Comparison of ENCODE assay signal across 9 cellular contexts in the genomic region with DNA sequence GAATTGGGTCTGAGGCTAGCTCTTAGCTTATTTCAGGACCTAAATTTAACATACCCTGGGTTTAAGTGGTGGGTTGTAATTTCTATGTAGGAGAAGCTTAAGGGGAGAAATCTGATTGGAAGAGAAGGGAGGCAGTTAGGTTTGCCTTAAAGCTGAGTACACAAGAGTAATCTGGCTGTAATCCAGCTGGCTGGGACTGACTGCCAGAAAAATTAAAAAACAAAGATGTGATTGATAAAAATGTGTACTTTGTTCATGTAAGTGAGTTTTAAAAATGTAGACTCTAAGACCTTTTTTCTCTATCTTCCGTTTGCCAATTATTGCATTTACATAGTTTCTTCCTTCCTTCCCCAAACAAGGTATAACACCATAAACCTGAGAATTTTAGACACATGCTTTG. TPM values are rescaled to one million over a fixed set of nuclear protein-coding genes. Genes with fewer than 3 reads are reported as not detected.
DNase-seq lines count a peak whose midpoint lies in the region; ATAC-seq and TF ChIP-seq lines count a peak whose summit lies in the region.
"Had no signal": no experiment of that assay in that cellular context is flagged by ENCODE, and none has a peak within 500 bp of the region (broad histone marks: within the 10 kb centered on the region; RNA-seq: fewer than 3 reads in every experiment).

No MANE protein-coding gene starts in this region.

- peak; percentile 58 for DNase-seq in NCI-H1436 (lab: John Stamatoyannopoulos, UW)
- DNase-seq in body of pancreas: peak; percentile 74 to 87 (median 82)
- peak; percentile 56 for DNase-seq in retinal pigment epithelial cell (ENCODE audit: low read depth)
- no peak for DNase-seq in inferior parietal cortex (ENCODE audit: extremely low spot score)
- DNase-seq in NCI-H526 treated with DMSO at 0.1 percent for 48 hours (lab: John Stamatoyannopoulos, UW): no peak
- DNase-seq in stimulated activated CD4-positive, alpha-beta T cell treated with anti-CD3 and anti-CD28 coated beads, Interleukin-4, amount 100 ng/mL, for 24 hours: no peak
- DNase-seq: activated gamma-delta T cell treated with Interleukin-2 at 50 U/mL for 16 hours had no signal

- 0 to 6% methylated on average over 1 of the region's 1 CpG for WGBS in body of pancreas, 2 donors

- H3K4me1 ChIP-seq in body of pancreas: peaks cover 35% of the 10 kb centered on the region
- H3K4me1 ChIP-seq: SJSA1 had no signal

- peak overlapping the region; percentile 62 to 90 (median 77) for H3K27ac ChIP-seq in body of pancreas
- H3K27ac ChIP-seq: neutrophil, SJSA1 had no signal

- no peaks in the 10 kb centered on the region for H3K27me3 ChIP-seq in body of pancreas
- H3K27me3 ChIP-seq: neutrophil, SJSA1 had no signal

- TF ChIP-seq CTCF in body of pancreas (IDR thresholded peaks at IDR 0.05) (no peak), retinal pigment epithelial cell (conservative IDR thresholded peaks at IDR 0.05; ENCODE audit: low read depth, low read length) (no peak)

- H3K36me3 ChIP-seq in body of pancreas (replicated peaks in 1 of 2; ENCODE audit: insufficient read depth in 1 of 2, low read depth in 2 of 2): no peaks in the 10 kb centered on the region
- H3K36me3 ChIP-seq: neutrophil, SJSA1 had no signal

- H3K9me3 ChIP-seq in body of pancreas: no peaks in the 10 kb centered on the region
- H3K9me3 ChIP-seq: neutrophil, SJSA1 had no signal

- intact Hi-C loops in body of pancreas (cut with DNase I): no loop called here

- H3K4me3 ChIP-seq in body of pancreas: no peak overlapping the region
- H3K4me3 ChIP-seq in retinal pigment epithelial cell (ENCODE audit: low read length): no peak overlapping the region
- H3K4me3 ChIP-seq: SJSA1 had no signal

- no peak for TF ChIP-seq POLR2A in body of pancreas (IDR thresholded peaks at IDR 0.05)

- ATAC-seq in body of pancreas: peak; percentile 87

RNA-seq across cellular contexts. Expression of a gene that starts 17.4 kb away (rescaled TPM):
- not detected for total RNA-seq in body of pancreas
- total RNA-seq: SJSA1 had no signal

RNA-seq across cellular contexts. Expression of a gene that starts 19.9 kb away (rescaled TPM):
- 10 to 100 TPM in 1 of 2 donors, 1 to 10 TPM in 1; 5.4 to 20.1 TPM for total RNA-seq in body of pancreas

RNA-seq across cellular contexts. Expression of a gene that starts 22.4 kb away (rescaled TPM):
- 10 to 100 TPM; 15.3 to 18.1 TPM for total RNA-seq in body of pancreas

RNA-seq across cellular contexts. Expression of a gene that starts 22.5 kb away (rescaled TPM):
- total RNA-seq in body of pancreas: 100 to 1,000 TPM in 1 of 2 donors, 10 to 100 TPM in 1; 54.2 to 111 TPM

RNA-seq across cellular contexts. Expression of a gene that starts 39.1 kb away (rescaled TPM):
- 10 to 100 TPM; 31.9 to 32.6 TPM for total RNA-seq in body of pancreas

Comparison
In these comparisons a context has a peak if more than half of its experiments do, and no peak if none do; other contexts are left out.
1. DNase-seq: peak in NCI-H1436 (single experiment), body of pancreas (4 of 4) and retinal pigment epithelial cell (single experiment); none in inferior parietal cortex (single experiment), NCI-H526 treated with DMSO at 0.1 percent for 48 hours (single experiment) and stimulated activated CD4-positive, alpha-beta T cell treated with anti-CD3 and anti-CD28 coated beads, Interleukin-4, amount 100 ng/mL, for 24 hours (single experiment).